Comparison of ENCODE assay signal across 12 cellular contexts in the genomic region with DNA sequence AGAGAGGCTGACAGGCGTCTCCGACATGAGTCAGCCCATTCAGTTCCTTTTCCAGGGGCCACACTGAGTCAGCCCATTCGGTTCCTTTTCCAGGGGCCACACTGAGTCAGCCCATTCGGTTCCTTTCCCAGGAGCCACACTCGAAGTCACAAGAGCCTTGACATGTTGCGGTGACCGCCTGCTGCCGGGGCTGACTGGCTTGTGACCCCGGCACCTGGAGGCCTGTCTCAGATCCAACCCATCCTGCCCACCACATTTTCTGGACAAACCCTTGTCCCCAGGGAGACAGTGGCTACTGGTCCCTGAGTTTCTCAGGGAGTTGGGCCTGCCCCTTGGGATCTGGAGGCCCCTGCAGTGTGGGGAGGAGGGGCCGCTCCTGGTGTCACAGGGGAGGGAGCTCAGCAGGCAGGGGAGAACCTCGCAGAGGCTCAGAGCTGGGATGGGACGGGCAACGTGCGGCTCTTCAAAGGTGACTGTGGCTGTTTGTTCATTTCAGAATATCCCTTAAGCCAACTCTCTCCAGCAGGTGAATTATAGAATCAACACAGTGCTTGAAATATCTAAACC. TPM values are rescaled to one million over a fixed set of nuclear protein-coding genes. Genes with fewer than 3 reads are reported as not detected.
DNase-seq lines count a peak whose midpoint lies in the region; ATAC-seq and TF ChIP-seq lines count a peak whose summit lies in the region.
"Had no signal": no experiment of that assay in that cellular context is flagged by ENCODE, and none has a peak within 500 bp of the region (broad histone marks: within the 10 kb centered on the region; RNA-seq: fewer than 3 reads in every experiment).

No MANE protein-coding gene starts in this region.

- DNase-seq in Daoy (ENCODE audit: low read depth) (peak; percentile 89), PC-9 (peak; percentile 83 to 87), neuronal stem cell (ENCODE audit: low spot score) (no peak), COR-L47 (lab: John Stamatoyannopoulos, UW) (no peak), glutamatergic neuron (no peak)
- DNase-seq in stimulated activated naive CD4-positive, alpha-beta T cell treated with Interleukin-2 at 50 U/mL for 16 hours (lab: John Stamatoyannopoulos, UW): no peak
- DNase-seq: DMS79, foreskin melanocyte, nephron progenitor cell, WERI-Rb-1 had no signal

- peaks cover 41% of the 10 kb centered on the region for H3F3A ChIP-seq in PC-9 (ENCODE audit: insufficient read depth, low read depth)

- no peaks in the 10 kb centered on the region for H3K79me2 ChIP-seq in PC-9 (ENCODE audit: low read depth)

- no peak overlapping the region for H3K9ac ChIP-seq in neuronal stem cell (ENCODE audit: low read depth, low read length, poor library complexity)

- no peak overlapping the region for H4K8ac ChIP-seq in neuronal stem cell (ENCODE audit: low read depth, low read length)

- no peak overlapping the region for H3K4me3 Mint-ChIP-seq in glutamatergic neuron (ENCODE audit: unreplicated experiment)
- H3K4me3 Mint-ChIP-seq: nephron progenitor cell had no signal

- H2AFZ ChIP-seq in PC-9: no peak overlapping the region
- H2AFZ ChIP-seq in neuronal stem cell (ENCODE audit: low read length): no peak overlapping the region

- no peak overlapping the region for H2BK15ac ChIP-seq in neuronal stem cell (ENCODE audit: low read length)

- BruUV-seq in PC-9 (replicated peaks; lab: Mats Ljungman, UMichigan): no TSS peak

- TF ChIP-seq CTCF in PC-9 (conservative IDR thresholded peaks at IDR 0.05) (no peak), glutamatergic neuron (IDR thresholded peaks at IDR 0.05; ENCODE audit: partially characterized antibody, unreplicated experiment) (no peak)

- peaks cover 11% of the 10 kb centered on the region for H3K36me3 Mint-ChIP-seq in glutamatergic neuron (ENCODE audit: unreplicated experiment)

- H3K4me2 ChIP-seq in PC-9 (peak overlapping the region; percentile 30), neuronal stem cell (ENCODE audit: insufficient read depth, low read length, poor library complexity, severe bottlenecking) (no peak overlapping the region)

- peak overlapping the region; percentile 23 for H3K27ac ChIP-seq in PC-9
- H3K27ac ChIP-seq in neuronal stem cell (replicated peaks; ENCODE audit: low read length): no peak overlapping the region
- H3K27ac ChIP-seq: WERI-Rb-1 had no signal

- WGBS in neuronal stem cell (ENCODE audit: extremely low coverage in 2 of 2, insufficient read length in 2 of 2, insufficient replicate concordance in 1 of 2), 2 donors: no CpG with 5 or more reads among the region's 14 CpGs

- H2BK120ac ChIP-seq in neuronal stem cell (ENCODE audit: low read depth, low read length): no peak overlapping the region

- H3K27me3 ChIP-seq in PC-9 (ENCODE audit: insufficient read depth, low read depth) (0 out of 2 replicates have a peak, but pooled peaks cover 1% of the 10 kb centered on the region), neuronal stem cell (ENCODE audit: control insufficient read depth in 3 of 3, insufficient read depth in 3 of 3, low read depth in 1 of 3, low read length in 3 of 3) (no peaks in the 10 kb centered on the region)

- no peaks in the 10 kb centered on the region for H3K79me1 ChIP-seq in neuronal stem cell (ENCODE audit: low read depth, low read length)

- H3K4me3 ChIP-seq in PC-9: no peak overlapping the region
- no peak overlapping the region for H3K4me3 ChIP-seq in neuronal stem cell (ENCODE audit: low read length in 2 of 2)

- no peak overlapping the region for H2AK5ac ChIP-seq in neuronal stem cell (ENCODE audit: low read depth, low read length)

- no peak overlapping the region for H3K4ac ChIP-seq in neuronal stem cell (ENCODE audit: low read length)

- H3K4me1 ChIP-seq in PC-9 (replicated peaks; ENCODE audit: insufficient read depth) (peaks cover 59% of the 10 kb centered on the region), neuronal stem cell (ENCODE audit: control insufficient read depth in 2 of 2, insufficient read depth in 1 of 2, low read depth in 1 of 2, low read length in 2 of 2) (peaks cover 0 to 5% of the 10 kb centered on the region in 2 donors)

- H3K27ac Mint-ChIP-seq in glutamatergic neuron (ENCODE audit: unreplicated experiment): no peak overlapping the region

- no peaks in the 10 kb centered on the region for H4K20me1 ChIP-seq in PC-9 (ENCODE audit: insufficient read depth)

- H3K36me3 ChIP-seq in PC-9 (ENCODE audit: low read depth): no peaks in the 10 kb centered on the region
- H3K36me3 ChIP-seq in neuronal stem cell (replicated peaks in 1 of 2; ENCODE audit: control insufficient read depth in 2 of 2, insufficient read depth in 2 of 2, low read length in 2 of 2): peaks cover 0 to 2% of the 10 kb centered on the region in 2 donors
- H3K36me3 ChIP-seq: WERI-Rb-1 had no signal

- peaks cover 3% of the 10 kb centered on the region for H3K9me3 Mint-ChIP-seq in glutamatergic neuron (ENCODE audit: unreplicated experiment)

- H2BK5ac ChIP-seq in neuronal stem cell (ENCODE audit: low read length): no peak overlapping the region

- peak overlapping the region; percentile 65 for H3K18ac ChIP-seq in neuronal stem cell (ENCODE audit: low read length)

- H3K9me2 ChIP-seq in PC-9 (ENCODE audit: insufficient read depth): no peaks in the 10 kb centered on the region

- peaks cover 2% of the 10 kb centered on the region for H3K4me1 Mint-ChIP-seq in glutamatergic neuron (ENCODE audit: low read depth, unreplicated experiment)
- H3K4me1 Mint-ChIP-seq: nephron progenitor cell had no signal

- POLR2A ChIA-PET in PC-9 (lab: Charles Lee; ENCODE audit: unreplicated experiment): interaction anchor here (0.5 kb wide), 1 partner anchor 33 kb away, joined by 10 read pairs; no protein-coding TSS in a partner anchor

- peak overlapping the region; percentile 43 for H3K23ac ChIP-seq in neuronal stem cell (ENCODE audit: low read depth, low read length, poor library complexity)

- ATAC-seq in esophagus mucosa: peak; percentile 91
- ATAC-seq in GM19395 (IDR thresholded peaks at IDR 0.05; ENCODE audit: unreplicated experiment): no peak

- H3K14ac ChIP-seq in neuronal stem cell (ENCODE audit: low read length): no peak overlapping the region

- CTCF ChIA-PET in PC-9 (lab: Charles Lee): interaction anchor here (0.5 kb wide), 1 partner anchor 62 kb away, joined by 5 read pairs; no protein-coding TSS in a partner anchor

- H3K27me3 Mint-ChIP-seq in glutamatergic neuron (ENCODE audit: unreplicated experiment): no peaks in the 10 kb centered on the region

- intact Hi-C loops in PC-9 (cut with micrococcal nuclease; ENCODE audit: unreplicated experiment): loop anchor here (1.0 kb wide), 2 partner anchors 9 to 48 kb away; no protein-coding TSS in a partner anchor

- H3K9me3 ChIP-seq in PC-9 (ENCODE audit: insufficient read depth, low read depth) (no peaks in the 10 kb centered on the region), neuronal stem cell (replicated peaks in 1 of 2; ENCODE audit: control insufficient read depth in 2 of 2, insufficient read depth in 1 of 2, low read depth in 1 of 2, low read length in 2 of 2) (no peaks in the 10 kb centered on the region)

- no peak overlapping the region for H4K91ac ChIP-seq in neuronal stem cell (ENCODE audit: low read depth, low read length, poor library complexity)

- H2BK12ac ChIP-seq in neuronal stem cell (ENCODE audit: low read length): no peak overlapping the region

RNA-seq across cellular contexts. Expression of a gene that starts 40.5 kb away (rescaled TPM):
- 20.9 and 22.6 TPM in 2 replicates for total RNA-seq in Daoy (2014; rRNA removed; shearing (Covaris generic))
- total RNA-seq in PC-9 (2021): 90.6 and 96.1 TPM in 2 replicates
- total RNA-seq in esophagus mucosa: 15.0 TPM
- polyA plus RNA-seq in neuronal stem cell (2013, experiment 1 of 2): 92.2 TPM
- polyA plus RNA-seq in neuronal stem cell (2013, experiment 2 of 2): 93.4 TPM
- 113 TPM for total RNA-seq in glutamatergic neuron (ENCODE audit: unreplicated experiment)

Comparison
In these comparisons a context has a peak if more than half of its experiments do, and no peak if none do; other contexts are left out.
1. DNase-seq: peak in Daoy (single experiment) and PC-9 (2 of 2); none in neuronal stem cell (single experiment), COR-L47 (single experiment), glutamatergic neuron (single experiment) and stimulated activated naive CD4-positive, alpha-beta T cell treated with Interleukin-2 at 50 U/mL for 16 hours (single experiment).